Comparison of ENCODE assay signal across 1 cellular context in the genomic region with DNA sequence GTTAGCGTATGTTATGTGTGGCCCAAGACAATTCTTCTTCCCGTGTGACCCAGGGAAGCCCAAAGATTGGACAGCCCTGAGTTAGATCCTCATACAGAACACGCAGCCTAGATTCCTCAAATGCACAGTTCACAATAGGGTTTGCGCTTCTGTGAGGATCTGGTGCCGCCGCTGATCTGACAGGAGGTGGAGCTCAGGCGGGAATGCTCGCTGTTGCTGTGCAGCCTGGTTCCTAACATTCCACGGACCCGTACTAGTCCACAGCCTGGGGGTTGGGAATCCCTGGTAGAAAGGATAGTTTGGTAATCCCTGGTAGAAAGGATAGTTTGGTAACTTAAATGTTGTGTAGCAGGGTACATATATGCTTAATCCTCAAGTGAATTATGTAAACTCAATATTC.
A peak's percentile ranks its signal among the peaks of the same experiment; 100 is the strongest.
TF ChIP-seq lines count a peak whose summit lies in the region.

No MANE protein-coding gene starts in this region.

TF ChIP-seq in H1, 55 proteins besides CTCF, POLR2A, EP300 and RAD21:
- TF ChIP-seq TEAD4 (IDR thresholded peaks at IDR 0.05; ENCODE audit: low read depth, low read length), result 0 out of 2 replicates have a peak, but pooled peaks have one; percentile 23
- TF ChIP-seq POLR2AphosphoS5 (IDR thresholded peaks at IDR 0.05; ENCODE audit: low read depth, low read length), result no peak
TF ChIP-seq in H1: peak in this region for 1.
